8 cellular contexts compared by ENCODE assay signal in the genomic region with DNA sequence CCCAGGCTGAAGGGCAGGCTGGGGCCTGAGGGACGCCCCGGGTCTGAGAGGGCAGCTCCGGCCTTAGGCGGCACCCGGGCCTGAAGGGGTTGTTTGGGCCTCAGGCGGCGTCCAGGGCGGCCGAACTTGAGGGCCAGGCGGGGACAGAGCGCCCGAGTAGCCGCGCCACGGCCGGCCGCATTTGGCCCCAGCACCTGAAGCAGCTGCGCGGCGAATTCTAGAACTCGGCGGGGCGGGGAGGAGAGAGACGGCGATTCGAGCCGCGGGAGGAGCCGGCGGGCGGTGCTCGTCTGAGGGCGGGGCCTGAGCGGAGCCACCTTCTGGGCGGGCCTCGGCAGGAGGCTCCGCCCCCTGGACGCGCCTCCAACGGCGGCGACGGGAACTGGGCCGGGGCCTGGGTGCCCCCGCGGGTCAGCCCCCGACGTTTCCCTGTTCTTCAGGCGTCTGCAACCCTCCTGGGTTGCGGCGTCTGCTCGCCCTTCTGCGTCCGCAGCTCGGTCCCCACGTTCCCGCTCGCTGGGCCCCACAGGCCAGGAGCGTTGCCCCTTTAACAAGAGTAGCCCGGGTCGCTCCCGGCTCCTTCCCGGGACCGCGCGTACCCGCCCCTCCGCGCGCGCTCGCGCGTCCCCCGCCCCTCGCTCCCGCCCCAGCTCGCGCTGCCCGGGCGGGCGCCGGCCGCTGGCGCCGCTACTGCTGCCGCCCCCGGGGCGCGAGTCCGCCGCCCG. TPM values are rescaled to one million over a fixed set of nuclear protein-coding genes. Genes with fewer than 3 reads are reported as not detected.
DNase-seq lines count a peak whose midpoint lies in the region; ATAC-seq and TF ChIP-seq lines count a peak whose summit lies in the region.

A gene with protein sequence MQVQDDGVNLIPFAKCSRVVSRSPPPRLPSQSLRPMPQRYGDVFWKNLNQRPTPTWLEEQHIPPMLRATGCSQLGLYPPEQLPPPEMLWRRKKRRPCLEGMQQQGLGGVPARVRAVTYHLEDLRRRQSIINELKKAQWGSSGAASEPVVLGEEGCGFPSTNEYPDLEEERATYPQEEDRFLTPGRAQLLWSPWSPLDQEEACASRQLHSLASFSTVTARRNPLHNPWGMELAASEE (minus strand): TSS at position 221 of the 725 bp plus-strand sequence. CDS start 3,085 bp downstream, outside the sequence.
A gene (plus strand): TSS at position 649 of the 725 bp plus-strand sequence. CDS start 2,297 bp downstream, outside the sequence.

- H3K36me3 Mint-ChIP-seq in activated CD4-positive, alpha-beta T cell treated with anti-CD3 and anti-CD28 coated beads, Interleukin-2, amount 10 ng/mL, durations not matched to agents 24 days and 14 days (ENCODE audit: low read depth) = peaks cover 22% of the 10 kb centered on the region

- H3K9me3 ChIP-seq in left lung = no peaks in the 10 kb centered on the region

- H3K4me1 ChIP-seq in left lung = peaks cover 15 to 37% of the 10 kb centered on the region in 2 donors

- H3K4me1 Mint-ChIP-seq in activated CD4-positive, alpha-beta T cell treated with anti-CD3 and anti-CD28 coated beads, Interleukin-2, amount 10 ng/mL, durations not matched to agents 24 days and 14 days = peaks cover 23% of the 10 kb centered on the region

- no peaks in the 10 kb centered on the region for H3K9me3 Mint-ChIP-seq in activated CD4-positive, alpha-beta T cell treated with anti-CD3 and anti-CD28 coated beads, Interleukin-2, amount 10 ng/mL, durations not matched to agents 24 days and 14 days

- peaks cover 6% of the 10 kb centered on the region for H3K27me3 Mint-ChIP-seq in activated CD4-positive, alpha-beta T cell treated with anti-CD3 and anti-CD28 coated beads, Interleukin-2, amount 10 ng/mL, durations not matched to agents 24 days and 14 days

- no peak for TF ChIP-seq CTCF in coronary artery (IDR thresholded peaks at IDR 0.05)
- TF ChIP-seq CTCF in left lung (IDR thresholded peaks at IDR 0.05) = peak in 1 of 2 donors; percentile 50

- intact Hi-C loops in activated CD4-positive, alpha-beta T cell treated with anti-CD3 and anti-CD28 coated beads, Interleukin-2, amount 10 ng/mL, durations not matched to agents 24 days and 14 days (cut with micrococcal nuclease) = loop anchor here (1.0 to 2.0 kb wide), 3 partner anchors 10 to 49 kb away; a partner anchor contains a TSS
- intact Hi-C loops in left lung (cut with DNase I) = no loop called here

- H3K4me3 Mint-ChIP-seq in activated CD4-positive, alpha-beta T cell treated with anti-CD3 and anti-CD28 coated beads, Interleukin-2, amount 10 ng/mL, durations not matched to agents 24 days and 14 days = peak within 1 kb of the TSS; percentile 89

- H3K27ac ChIP-seq in coronary artery = peak within 1 kb of the TSS; percentile 90 to 95
- H3K27ac ChIP-seq in left lung = peak within 1 kb of the TSS; percentile 86 to 92

- ATAC-seq in GM19025 (IDR thresholded peaks at IDR 0.05; ENCODE audit: low read depth, unreplicated experiment) = peak; percentile 88
- peak; percentile 82 for ATAC-seq in HG03196 (IDR thresholded peaks at IDR 0.05; ENCODE audit: unreplicated experiment)
- peak; percentile 96 for ATAC-seq in left lung

- H3K27ac Mint-ChIP-seq in activated CD4-positive, alpha-beta T cell treated with anti-CD3 and anti-CD28 coated beads, Interleukin-2, amount 10 ng/mL, durations not matched to agents 24 days and 14 days = peak within 1 kb of the TSS; percentile 82

- H3K4me3 ChIP-seq in coronary artery (peak within 1 kb of the TSS; percentile 99), left lung (peak within 1 kb of the TSS; percentile 90 to 99)

- H3K27me3 ChIP-seq in left lung = no peaks in the 10 kb centered on the region

- H3K36me3 ChIP-seq in left lung = peaks cover 0 to 18% of the 10 kb centered on the region in 2 donors

- DNase-seq in AML-193 (lab: John Stamatoyannopoulos, UW) (peak; percentile 45 to 46), NCI-H510A (lab: John Stamatoyannopoulos, UW) (peak; percentile 89), coronary artery (ENCODE audit: low spot score) (peak; percentile 94), left lung (peak; percentile 96 to 99)
- DNase-seq in activated CD4-positive, alpha-beta T cell treated with anti-CD3 and anti-CD28 coated beads, Interleukin-2, amount 10 ng/mL, durations not matched to agents 24 days and 14 days = peak; percentile 98
- peak; percentile 85 for DNase-seq in stimulated activated CD4-positive, alpha-beta T cell treated with anti-CD3 and anti-CD28 coated beads, Interleukin-2, amount 100 ng/mL, for 4 hours (ENCODE audit: low read depth)

RNA-seq across cellular contexts. Expression of the first gene that starts in this region (rescaled TPM):
- total RNA-seq in activated CD4-positive, alpha-beta T cell treated with anti-CD3 and anti-CD28 coated beads, Interleukin-2, amount 10 ng/mL, durations not matched to agents 24 days and 14 days = 0.56 and 0.69 TPM in 2 replicates
- total RNA-seq in left lung = 1 to 10 TPM; 1.0 to 2.4 TPM

RNA-seq across cellular contexts. Expression of the second gene that starts in this region (rescaled TPM):
- total RNA-seq in activated CD4-positive, alpha-beta T cell treated with anti-CD3 and anti-CD28 coated beads, Interleukin-2, amount 10 ng/mL, durations not matched to agents 24 days and 14 days = 62.3 TPM in 2 replicates
- 100 to 1,000 TPM; 205 to 239 TPM for total RNA-seq in left lung

Comparison
In these comparisons a context has a peak if more than half of its experiments do, and no peak if none do; other contexts are left out.
1. Peak in every context shown above with its lines: DNase-seq, ATAC-seq, H3K4me3 ChIP-seq and H3K27ac ChIP-seq.
2. DNase-seq: peak in every context shown above with its lines; median percentile 98 in activated CD4-positive, alpha-beta T cell treated with anti-CD3 and anti-CD28 coated beads, Interleukin-2, amount 10 ng/mL, durations not matched to agents 24 days and 14 days; 98 in left lung; 94 in coronary artery; 89 in NCI-H510A; 85 in stimulated activated CD4-positive, alpha-beta T cell treated with anti-CD3 and anti-CD28 coated beads, Interleukin-2, amount 100 ng/mL, for 4 hours; 46 in AML-193.